Comparison of ENCODE assay signal across 17 cellular contexts in the genomic region with DNA sequence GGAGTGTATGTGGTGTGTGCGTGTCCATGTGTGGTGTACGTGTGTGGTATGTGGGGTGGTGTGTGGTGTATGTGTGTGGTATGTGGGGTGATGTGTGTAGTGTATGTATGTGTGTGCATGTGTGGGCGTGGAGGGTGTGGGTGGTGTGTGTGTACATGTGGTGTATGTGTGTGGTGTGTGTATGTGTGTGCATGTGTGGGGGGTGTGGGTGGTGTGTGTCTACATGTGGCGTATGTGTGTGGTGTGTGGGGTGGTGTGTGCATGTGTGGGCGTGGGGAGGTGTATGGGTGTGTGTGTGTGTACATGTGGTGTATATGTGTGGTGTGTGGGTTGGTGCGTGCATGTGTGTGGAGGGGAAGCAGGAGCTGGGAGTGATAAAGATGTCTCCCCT. TPM values are rescaled to one million over a fixed set of nuclear protein-coding genes. Genes with fewer than 3 reads are reported as not detected.
DNase-seq lines count a peak whose midpoint lies in the region; ATAC-seq and TF ChIP-seq lines count a peak whose summit lies in the region.
"Had no signal": no experiment of that assay in that cellular context is flagged by ENCODE, and none has a peak within 500 bp of the region (broad histone marks: within the 10 kb centered on the region; RNA-seq: fewer than 3 reads in every experiment).

No MANE protein-coding gene starts in this region.

- no peak for DNase-seq in activated naive CD8-positive, alpha-beta T cell treated with anti-CD3 and anti-CD28 coated beads, Interleukin-2, amount 10 ng/mL, durations not matched to agents 7 days and 5 days
- DNase-seq in activated naive CD8-positive, alpha-beta T cell treated with anti-CD3 and anti-CD28 coated beads, Interleukin-2, amount 50 U/mL, for 24 hours: no peak
- DNase-seq in lower lobe of right lung (no peak), upper lobe of right lung (no peak)
- DNase-seq: activated B cell treated with CpG ODN at 0.5 μM for 24 hours; NCI-H1436; NCI-H2227 treated with DMSO at 0.1 percent for 48 hours; stimulated activated CD4-positive, alpha-beta T cell treated with anti-CD3 and anti-CD28 coated beads, Interleukin-4, amount 100 ng/mL, for 4 hours; T-helper 2 cell had no signal

- H3K36me3 Mint-ChIP-seq in activated naive CD8-positive, alpha-beta T cell treated with anti-CD3 and anti-CD28 coated beads, Interleukin-2, amount 10 ng/mL, durations not matched to agents 7 days and 5 days: no peaks in the 10 kb centered on the region
- H3K36me3 Mint-ChIP-seq in activated naive CD8-positive, alpha-beta T cell treated with anti-CD3 and anti-CD28 coated beads, Interleukin-2, amount 50 U/mL, for 24 hours (ENCODE audit: low read depth): no peaks in the 10 kb centered on the region
- H3K36me3 Mint-ChIP-seq: activated naive CD4-positive, alpha-beta T cell treated with anti-CD3 and anti-CD28 coated beads, Interleukin-2, amount 10 ng/mL, durations not matched to agents 7 days and 5 days; CD4-positive, alpha-beta memory T cell had no signal

- H3K27me3 ChIP-seq in lower lobe of right lung (ENCODE audit: low read depth) (no peaks in the 10 kb centered on the region), upper lobe of right lung (no peaks in the 10 kb centered on the region)
- H3K27me3 ChIP-seq: tibial nerve had no signal

- no peak overlapping the region for H3K4me3 Mint-ChIP-seq in activated naive CD8-positive, alpha-beta T cell treated with anti-CD3 and anti-CD28 coated beads, Interleukin-2, amount 10 ng/mL, durations not matched to agents 7 days and 5 days
- H3K4me3 Mint-ChIP-seq in activated naive CD8-positive, alpha-beta T cell treated with anti-CD3 and anti-CD28 coated beads, Interleukin-2, amount 50 U/mL, for 24 hours: no peak overlapping the region
- H3K4me3 Mint-ChIP-seq: activated B cell treated with CpG ODN at 0.5 μM for 24 hours; activated naive CD4-positive, alpha-beta T cell treated with anti-CD3 and anti-CD28 coated beads, Interleukin-2, amount 10 ng/mL, durations not matched to agents 7 days and 5 days; CD4-positive, alpha-beta memory T cell had no signal

- ATAC-seq in activated naive CD8-positive, alpha-beta T cell treated with anti-CD3 and anti-CD28 coated beads, Interleukin-2, amount 10 ng/mL, durations not matched to agents 7 days and 5 days (ENCODE audit: low read depth): no peak
- ATAC-seq in activated naive CD8-positive, alpha-beta T cell treated with anti-CD3 and anti-CD28 coated beads, Interleukin-2, amount 50 U/mL, for 24 hours: no peak
- ATAC-seq in lower lobe of right lung (peak; percentile 7 to 17), upper lobe of right lung (peak; percentile 5), GM18520 (IDR thresholded peaks at IDR 0.05; ENCODE audit: unreplicated experiment) (no peak), GM18870 (IDR thresholded peaks at IDR 0.05; ENCODE audit: unreplicated experiment) (no peak)

- H3K27me3 Mint-ChIP-seq in activated naive CD8-positive, alpha-beta T cell treated with anti-CD3 and anti-CD28 coated beads, Interleukin-2, amount 10 ng/mL, durations not matched to agents 7 days and 5 days: peaks cover 55% of the 10 kb centered on the region
- peaks cover 33% of the 10 kb centered on the region for H3K27me3 Mint-ChIP-seq in activated naive CD8-positive, alpha-beta T cell treated with anti-CD3 and anti-CD28 coated beads, Interleukin-2, amount 50 U/mL, for 24 hours

- TF ChIP-seq CTCF in lower lobe of right lung (IDR thresholded peaks at IDR 0.05) (no peak), upper lobe of right lung (IDR thresholded peaks at IDR 0.05) (no peak)

- peaks cover 3% of the 10 kb centered on the region for H3K9me3 Mint-ChIP-seq in activated naive CD8-positive, alpha-beta T cell treated with anti-CD3 and anti-CD28 coated beads, Interleukin-2, amount 10 ng/mL, durations not matched to agents 7 days and 5 days
- H3K9me3 Mint-ChIP-seq in activated naive CD8-positive, alpha-beta T cell treated with anti-CD3 and anti-CD28 coated beads, Interleukin-2, amount 50 U/mL, for 24 hours: peaks cover 4% of the 10 kb centered on the region
- H3K9me3 Mint-ChIP-seq: activated B cell treated with CpG ODN at 0.5 μM for 24 hours; CD4-positive, alpha-beta memory T cell had no signal

- intact Hi-C loops in lower lobe of right lung (cut with DNase I): no loop called here
- intact Hi-C loops in upper lobe of right lung (cut with DNase I): no loop called here

- H3K4me3 ChIP-seq in lower lobe of right lung: no peak overlapping the region
- no peak overlapping the region for H3K4me3 ChIP-seq in upper lobe of right lung
- H3K4me3 ChIP-seq: dorsolateral prefrontal cortex, esophagus muscularis mucosa, tibial nerve had no signal

- H3K27ac ChIP-seq in lower lobe of right lung (no peak overlapping the region), upper lobe of right lung (no peak overlapping the region)
- H3K27ac ChIP-seq: esophagus muscularis mucosa, tibial nerve had no signal

- peak overlapping the region; percentile 55 for H3K27ac Mint-ChIP-seq in activated naive CD8-positive, alpha-beta T cell treated with anti-CD3 and anti-CD28 coated beads, Interleukin-2, amount 10 ng/mL, durations not matched to agents 7 days and 5 days
- no peak overlapping the region for H3K27ac Mint-ChIP-seq in activated naive CD8-positive, alpha-beta T cell treated with anti-CD3 and anti-CD28 coated beads, Interleukin-2, amount 50 U/mL, for 24 hours
- H3K27ac Mint-ChIP-seq: activated B cell treated with CpG ODN at 0.5 μM for 24 hours; activated naive CD4-positive, alpha-beta T cell treated with anti-CD3 and anti-CD28 coated beads, Interleukin-2, amount 10 ng/mL, durations not matched to agents 7 days and 5 days; CD4-positive, alpha-beta memory T cell had no signal

- POLR2A ChIA-PET in activated naive CD8-positive, alpha-beta T cell treated with anti-CD3 and anti-CD28 coated beads, Interleukin-2, amount 10 ng/mL, durations not matched to agents 7 days and 5 days (lab: Charles Lee): no interaction called here

- H3K9me3 ChIP-seq in lower lobe of right lung (no peaks in the 10 kb centered on the region), upper lobe of right lung (no peaks in the 10 kb centered on the region)
- H3K9me3 ChIP-seq: esophagus muscularis mucosa had no signal

- H3K4me1 ChIP-seq in lower lobe of right lung: peaks cover 8% of the 10 kb centered on the region
- peaks cover 7% of the 10 kb centered on the region for H3K4me1 ChIP-seq in upper lobe of right lung
- H3K4me1 ChIP-seq: esophagus muscularis mucosa, tibial nerve had no signal

- peaks cover 12% of the 10 kb centered on the region for H3K4me1 Mint-ChIP-seq in activated naive CD8-positive, alpha-beta T cell treated with anti-CD3 and anti-CD28 coated beads, Interleukin-2, amount 10 ng/mL, durations not matched to agents 7 days and 5 days
- H3K4me1 Mint-ChIP-seq in activated naive CD8-positive, alpha-beta T cell treated with anti-CD3 and anti-CD28 coated beads, Interleukin-2, amount 50 U/mL, for 24 hours: peaks cover 21% of the 10 kb centered on the region

- H3K36me3 ChIP-seq in lower lobe of right lung: no peaks in the 10 kb centered on the region
- H3K36me3 ChIP-seq in upper lobe of right lung: no peaks in the 10 kb centered on the region
- H3K36me3 ChIP-seq: esophagus muscularis mucosa, tibial nerve had no signal

RNA-seq across cellular contexts. Expression of a gene that starts 1.7 kb away (rescaled TPM):
- not detected for total RNA-seq in activated naive CD8-positive, alpha-beta T cell treated with anti-CD3 and anti-CD28 coated beads, Interleukin-2, amount 10 ng/mL, durations not matched to agents 7 days and 5 days
- total RNA-seq in lower lobe of right lung (0.92 TPM), upper lobe of right lung (not detected)
- total RNA-seq: activated B cell treated with CpG ODN at 0.5 μM for 24 hours; CD4-positive, alpha-beta memory T cell; dorsolateral prefrontal cortex; esophagus muscularis mucosa; mesenteric fat pad; tibial nerve had no signal

RNA-seq across cellular contexts. Expression of a gene that starts 23.1 kb away (rescaled TPM):
- total RNA-seq in activated naive CD8-positive, alpha-beta T cell treated with anti-CD3 and anti-CD28 coated beads, Interleukin-2, amount 10 ng/mL, durations not matched to agents 7 days and 5 days: under 1 TPM; 0.45 to 0.61 TPM
- total RNA-seq in lower lobe of right lung (13.9 TPM), upper lobe of right lung (8.2 TPM)
- total RNA-seq: CD4-positive, alpha-beta memory T cell had no signal

RNA-seq across cellular contexts. Expression of a gene that starts 23.1 kb away (rescaled TPM):
- total RNA-seq in activated naive CD8-positive, alpha-beta T cell treated with anti-CD3 and anti-CD28 coated beads, Interleukin-2, amount 10 ng/mL, durations not matched to agents 7 days and 5 days: not detected
- total RNA-seq in lower lobe of right lung (not detected), upper lobe of right lung (not detected)
- total RNA-seq: activated B cell treated with CpG ODN at 0.5 μM for 24 hours; CD4-positive, alpha-beta memory T cell; dorsolateral prefrontal cortex; esophagus muscularis mucosa; mesenteric fat pad; tibial nerve had no signal

RNA-seq across cellular contexts. Expression of a gene that starts 37.7 kb away (rescaled TPM):
- total RNA-seq in activated naive CD8-positive, alpha-beta T cell treated with anti-CD3 and anti-CD28 coated beads, Interleukin-2, amount 10 ng/mL, durations not matched to agents 7 days and 5 days: not detected
- total RNA-seq in lower lobe of right lung (1.5 TPM), upper lobe of right lung (1.3 TPM)
- total RNA-seq: activated B cell treated with CpG ODN at 0.5 μM for 24 hours had no signal

RNA-seq across cellular contexts. Expression of a gene that starts 54.5 kb away (rescaled TPM):
- not detected for total RNA-seq in activated naive CD8-positive, alpha-beta T cell treated with anti-CD3 and anti-CD28 coated beads, Interleukin-2, amount 10 ng/mL, durations not matched to agents 7 days and 5 days
- 7.3 TPM for total RNA-seq in lower lobe of right lung
- 6.5 TPM for total RNA-seq in upper lobe of right lung
- total RNA-seq: CD4-positive, alpha-beta memory T cell had no signal

Comparison
In these comparisons a context has a peak if more than half of its experiments do, and no peak if none do; other contexts are left out.
1. ATAC-seq: peak in lower lobe of right lung (2 of 2) and upper lobe of right lung (single experiment); none in activated naive CD8-positive, alpha-beta T cell treated with anti-CD3 and anti-CD28 coated beads, Interleukin-2, amount 10 ng/mL, durations not matched to agents 7 days and 5 days (single experiment), activated naive CD8-positive, alpha-beta T cell treated with anti-CD3 and anti-CD28 coated beads, Interleukin-2, amount 50 U/mL, for 24 hours (single experiment), GM18520 (single experiment) and GM18870 (single experiment).